In the genomic region with DNA sequence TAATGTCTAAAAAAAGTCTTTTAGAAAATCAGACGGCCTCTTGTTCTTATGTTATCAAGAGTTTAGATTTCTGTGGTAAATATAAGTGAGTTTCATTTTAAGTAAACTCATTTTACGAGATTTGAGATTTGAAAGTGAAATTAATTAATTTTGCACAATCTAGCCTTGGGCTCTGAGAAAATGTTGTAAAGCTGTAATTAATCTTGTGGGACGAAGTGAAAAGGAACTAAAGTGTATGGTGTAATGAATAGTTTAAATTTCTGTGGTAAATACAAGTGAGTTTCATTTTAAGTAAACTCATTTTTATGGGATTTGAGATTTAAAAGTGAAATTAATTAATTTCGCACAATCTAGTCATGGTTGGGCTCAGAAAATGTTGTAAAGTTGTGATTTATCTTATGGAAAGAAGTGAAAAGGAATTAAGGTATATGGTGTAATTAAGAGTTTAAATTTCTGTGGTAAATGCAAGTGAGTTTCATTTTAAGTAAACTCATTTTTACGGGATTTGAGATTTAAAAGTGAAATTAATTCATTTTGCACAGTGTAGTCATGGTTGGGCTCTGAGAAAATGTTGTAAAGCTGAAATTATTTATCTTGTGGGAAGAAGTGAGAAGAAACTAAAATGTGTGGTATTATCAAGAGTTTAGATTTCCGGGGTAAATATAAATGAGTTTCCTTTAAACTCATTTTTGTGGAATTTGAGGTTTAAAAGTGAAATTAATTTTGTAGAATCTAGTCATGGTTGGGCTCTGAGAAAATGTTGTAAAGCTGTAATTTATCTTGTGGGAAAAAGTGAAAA, we compare ENCODE assay signal across 8 cellular contexts. TPM values are rescaled to one million over a fixed set of nuclear protein-coding genes. Genes with fewer than 3 reads are reported as not detected.
A peak's percentile ranks its signal among the peaks of the same experiment; 100 is the strongest.
DNase-seq lines count a peak whose midpoint lies in the region; ATAC-seq and TF ChIP-seq lines count a peak whose summit lies in the region.

No MANE protein-coding gene starts in this region.

- H3K4me1 ChIP-seq in ascending aorta = peaks cover 0 to 3% of the 10 kb centered on the region in 2 donors
- peaks cover 0 to 10% (median 0%) of the 10 kb centered on the region in 4 donors for H3K4me1 ChIP-seq in right lobe of liver
- peaks cover 0 to 4% (median 3%) of the 10 kb centered on the region in 4 donors for H3K4me1 ChIP-seq in transverse colon

- TF ChIP-seq POLR2A in right lobe of liver (IDR thresholded peaks at IDR 0.05) = no peak
- no peak for TF ChIP-seq POLR2A in transverse colon (IDR thresholded peaks at IDR 0.05)

- no peaks in the 10 kb centered on the region for H3K36me3 Mint-ChIP-seq in activated naive CD4-positive, alpha-beta T cell treated with anti-CD3 and anti-CD28 coated beads for 36 hours (ENCODE audit: low read depth)

- ATAC-seq in right lobe of liver = no peak

- no peak for TF ChIP-seq EP300 in transverse colon (IDR thresholded peaks at IDR 0.05; ENCODE audit: low read depth)

- H3K27me3 ChIP-seq in ascending aorta (no peaks in the 10 kb centered on the region), right lobe of liver (no peaks in the 10 kb centered on the region), transverse colon (no peaks in the 10 kb centered on the region)

- H3K4me1 Mint-ChIP-seq in activated naive CD4-positive, alpha-beta T cell treated with anti-CD3 and anti-CD28 coated beads for 36 hours (ENCODE audit: low read depth) = peaks cover 40% of the 10 kb centered on the region

- H3K27ac ChIP-seq in ascending aorta (peak overlapping the region; percentile 92 to 95), right lobe of liver (peak overlapping the region in 2 of 3 donors; percentile 80 to 89), transverse colon (peak overlapping the region; percentile 91 to 96 (median 93))

- H3K4me3 ChIP-seq in ascending aorta = peak overlapping the region; percentile 55 to 69
- H3K4me3 ChIP-seq in right lobe of liver = peak overlapping the region; percentile 39 to 59 (median 50)
- peak overlapping the region; percentile 16 to 68 (median 54) for H3K4me3 ChIP-seq in transverse colon

- TF ChIP-seq CTCF in ascending aorta (IDR thresholded peaks at IDR 0.05) (no peak), right lobe of liver (IDR thresholded peaks at IDR 0.05) (no peak), transverse colon (IDR thresholded peaks at IDR 0.05) (no peak)

- intact Hi-C loops in activated naive CD4-positive, alpha-beta T cell treated with anti-CD3 and anti-CD28 coated beads for 36 hours (cut with micrococcal nuclease) = loop anchor here (1.0 to 10.0 kb wide), 12 partner anchors 84 to 1604 kb away; a partner anchor contains a TSS
- intact Hi-C loops in ascending aorta (cut with DNase I) (loop anchor here (2.0 to 10.0 kb wide), 4 partner anchors 122 to 952 kb away; a partner anchor contains a TSS), right lobe of liver (cut with DNase I) (no loop called here), transverse colon (cut with DNase I; ENCODE audit: low total_unique reads) (no loop called here)

- 22% methylated on average over 6 of the region's 6 CpGs for WGBS in right lobe of liver (ENCODE audit: insufficient coverage, low coverage, low lambda C conversion rate, missing lambda C conversion rate)
- WGBS in transverse colon (ENCODE audit: low coverage in 1 of 2), 2 donors = 33 to 37% methylated on average over 3 to 6 of the region's 6 CpGs

- H3K27me3 Mint-ChIP-seq in activated naive CD4-positive, alpha-beta T cell treated with anti-CD3 and anti-CD28 coated beads for 36 hours (ENCODE audit: low read depth) = no peaks in the 10 kb centered on the region

- H3K9me3 Mint-ChIP-seq in activated naive CD4-positive, alpha-beta T cell treated with anti-CD3 and anti-CD28 coated beads for 36 hours = no peaks in the 10 kb centered on the region

- H3K27ac Mint-ChIP-seq in activated naive CD4-positive, alpha-beta T cell treated with anti-CD3 and anti-CD28 coated beads for 36 hours = peak overlapping the region; percentile 88

- H3K9me3 ChIP-seq in ascending aorta (no peaks in the 10 kb centered on the region), right lobe of liver (no peaks in the 10 kb centered on the region), transverse colon (no peaks in the 10 kb centered on the region)

- peak overlapping the region; percentile 84 for H3K4me3 Mint-ChIP-seq in activated naive CD4-positive, alpha-beta T cell treated with anti-CD3 and anti-CD28 coated beads for 36 hours

- no peak for DNase-seq in activated naive CD4-positive, alpha-beta T cell treated with anti-CD3 and anti-CD28 coated beads for 36 hours
- no peak for DNase-seq in activated naive CD4-positive, alpha-beta T cell treated with anti-CD3 and anti-CD28 coated beads, Interleukin-2, amount 50 U/mL, for 16 hours
- DNase-seq in ascending aorta (ENCODE audit: low spot score in 2 of 2) (no peak), right lobe of liver (no peak), transverse colon (no peak), iPS-NIHi7 (ENCODE audit: extremely low spot score) (no peak), NAMALWA (ENCODE audit: low spot score) (no peak)
- no peak for DNase-seq in stimulated activated naive CD4-positive, alpha-beta T cell treated with Interleukin-2 at 50 U/mL for 16 hours (lab: John Stamatoyannopoulos, UW)

- in situ Hi-C loops in transverse colon (cut with MboI; ENCODE audit: low pct_ligation_motif_present in 1 of 4, low pct_unique_long_range_greater_than_20kb in 1 of 4, low sequenced_read_pairs in 3 of 4) = loop anchor here in 1 of 4 donors (25.0 kb wide), 1 partner anchor 1598 kb away; a partner anchor contains a TSS

- CTCF ChIA-PET in activated naive CD4-positive, alpha-beta T cell treated with anti-CD3 and anti-CD28 coated beads for 36 hours (lab: Charles Lee) = interaction anchor here (0.7 kb wide), 1 partner anchor 73 kb away, joined by 3 read pairs; no protein-coding TSS in a partner anchor

- H3K36me3 ChIP-seq in ascending aorta = no peaks in the 10 kb centered on the region
- H3K36me3 ChIP-seq in right lobe of liver = no peaks in the 10 kb centered on the region
- H3K36me3 ChIP-seq in transverse colon = no peaks in the 10 kb centered on the region

RNA-seq across cellular contexts. Expression of a gene that starts 1.6 kb away (rescaled TPM):
- total RNA-seq in activated naive CD4-positive, alpha-beta T cell treated with anti-CD3 and anti-CD28 coated beads for 36 hours = 10 to 100 TPM; 11.4 to 11.8 TPM
- total RNA-seq in ascending aorta = 5.7 TPM
- 10 to 100 TPM in 5 of 6 experiments, 1 to 10 TPM in 1; 7.0 to 15.2 (median 13.8) TPM for total RNA-seq in right lobe of liver
- 10 to 100 TPM in 3 of 4 donors, 1 to 10 TPM in 1; 9.7 to 21.1 (median 13.8) TPM for total RNA-seq in transverse colon

Comparison
In these comparisons a context has a peak if more than half of its experiments do, and no peak if none do; other contexts are left out.
1. intact Hi-C loops: an anchor here in activated naive CD4-positive, alpha-beta T cell treated with anti-CD3 and anti-CD28 coated beads for 36 hours (1.0 to 10.0 kb wide) and ascending aorta (2.0 to 10.0 kb wide); none called in right lobe of liver and transverse colon.